ENCODE assay signal across 8 cellular contexts in genomic region chr11:47177229-47177845, GRCh38. TPM values are rescaled to one million over a fixed set of nuclear protein-coding genes. Genes with fewer than 3 reads are reported as not detected.
A peak's percentile ranks its signal among the peaks of the same experiment; 100 is the strongest.
DNase-seq lines count a peak whose midpoint lies in the region; ATAC-seq and TF ChIP-seq lines count a peak whose summit lies in the region.

No MANE protein-coding gene starts in this region.

- H3K4me2 ChIP-seq in mesendoderm (ENCODE audit: low read length), result peak overlapping the region; percentile 73

- no peak overlapping the region for H2BK5ac ChIP-seq in mesendoderm (ENCODE audit: low read length)

- H3K9me3 Mint-ChIP-seq in activated CD4-positive, alpha-beta T cell treated with anti-CD3 and anti-CD28 coated beads, Interleukin-2, amount 10 ng/mL, durations not matched to agents 7 days and 5 days, result no peaks in the 10 kb centered on the region
- H3K9me3 Mint-ChIP-seq in effector memory CD8-positive, alpha-beta T cell, result no peaks in the 10 kb centered on the region

- H3K9ac ChIP-seq in mesendoderm (ENCODE audit: low read length), result peak overlapping the region; percentile 90

- no peak overlapping the region for H2BK120ac ChIP-seq in mesendoderm (ENCODE audit: low read depth, low read length)

- TF ChIP-seq CTCF in BJ (IDR thresholded peaks at IDR 0.05; ENCODE audit: insufficient read depth, low read depth, low read length), result peak; percentile 73

- H3K79me2 ChIP-seq in mesendoderm (ENCODE audit: control insufficient read depth, insufficient read depth, low read length), result peaks cover 35% of the 10 kb centered on the region

- peaks cover 25% of the 10 kb centered on the region for H3K36me3 Mint-ChIP-seq in activated CD4-positive, alpha-beta T cell treated with anti-CD3 and anti-CD28 coated beads, Interleukin-2, amount 10 ng/mL, durations not matched to agents 7 days and 5 days (ENCODE audit: low read depth)
- H3K36me3 Mint-ChIP-seq in effector memory CD8-positive, alpha-beta T cell (ENCODE audit: insufficient read depth), result peaks cover 28% of the 10 kb centered on the region

- peak overlapping the region; percentile 94 for H3K23ac ChIP-seq in mesendoderm (ENCODE audit: low read length)

- H2AK5ac ChIP-seq in mesendoderm (ENCODE audit: low read length), result no peak overlapping the region

- H3K4me1 Mint-ChIP-seq in activated CD4-positive, alpha-beta T cell treated with anti-CD3 and anti-CD28 coated beads, Interleukin-2, amount 10 ng/mL, durations not matched to agents 7 days and 5 days, result peaks cover 53% of the 10 kb centered on the region
- H3K4me1 Mint-ChIP-seq in effector memory CD8-positive, alpha-beta T cell (ENCODE audit: low read depth in 2 of 2), result peaks cover 34 to 38% of the 10 kb centered on the region in 2 donors

- H3K27ac ChIP-seq in mesendoderm (ENCODE audit: low read depth, low read length), result peak overlapping the region; percentile 63

- no peaks in the 10 kb centered on the region for H3K4me1 ChIP-seq in mesendoderm (ENCODE audit: control insufficient read depth, low read depth, low read length)

- DNase-seq in BJ (ENCODE audit: low read depth) (no peak), NCI-H524 treated with DMSO at 0.1 percent for 48 hours (lab: John Stamatoyannopoulos, UW) (peak; percentile 4), mesendoderm (peak; percentile 87)
- peak; percentile 85 for DNase-seq in activated CD4-positive, alpha-beta T cell treated with anti-CD3 and anti-CD28 coated beads, Interleukin-2, amount 10 ng/mL, durations not matched to agents 7 days and 5 days
- DNase-seq in effector memory CD8-positive, alpha-beta T cell, result peak; percentile 64 to 69 (median 68)
- peak; percentile 46 for DNase-seq in stimulated activated CD8-positive, alpha-beta memory T cell treated with anti-CD3 and anti-CD28 coated beads, Interleukin-4, amount 100 ng/mL, for 24 hours (ENCODE audit: low read depth)

- H2BK15ac ChIP-seq in mesendoderm (replicated peaks; ENCODE audit: low read depth), result no peak overlapping the region

- H3K4ac ChIP-seq in mesendoderm (ENCODE audit: low read depth, low read length), result peak overlapping the region; percentile 5

- no CpG with 5 or more reads among the region's 21 CpGs for WGBS in mesendoderm (ENCODE audit: extremely low coverage, insufficient coverage, low lambda C conversion rate)

- H3K36me3 ChIP-seq in BJ (ENCODE audit: control insufficient read depth, insufficient read depth, low read length) (peaks cover 24% of the 10 kb centered on the region), mesendoderm (ENCODE audit: control insufficient read depth, insufficient read depth, low read length) (peaks cover 15% of the 10 kb centered on the region)

- POLR2A ChIA-PET in BJ (lab: Charles Lee), result interaction anchor here (0.6 kb wide), 1 partner anchor 80 kb away, joined by 3 read pairs; no protein-coding TSS in a partner anchor
- POLR2A ChIA-PET in activated CD4-positive, alpha-beta T cell treated with anti-CD3 and anti-CD28 coated beads, Interleukin-2, amount 10 ng/mL, durations not matched to agents 7 days and 5 days (lab: Charles Lee), result interaction anchor here (1.1 kb wide), 1 partner anchor 38 kb away, joined by 5 read pairs; the partner anchor contains the start of gene DDB2

- no peak overlapping the region for H4K5ac ChIP-seq in mesendoderm (ENCODE audit: low read length)

- CTCF ChIA-PET in BJ (lab: Yijun Ruan, JAX), result interaction anchor here (0.6 to 5.5 kb wide), 21 partner anchors 8 to 257 kb away, joined by 3 to 55 read pairs (median 6); partner anchors contain the start of genes ACP2, DDB2 and NR1H3
- CTCF ChIA-PET in activated CD4-positive, alpha-beta T cell treated with anti-CD3 and anti-CD28 coated beads, Interleukin-2, amount 10 ng/mL, durations not matched to agents 7 days and 5 days (lab: Charles Lee), result interaction anchor here (0.6 to 3.9 kb wide), 15 partner anchors 10 to 227 kb away, joined by 3 to 18 read pairs (median 5); partner anchors contain the start of genes ACP2 and DDB2

- H3K79me1 ChIP-seq in mesendoderm (ENCODE audit: low read length), result peaks cover 26% of the 10 kb centered on the region

- H3K4me3 Mint-ChIP-seq in activated CD4-positive, alpha-beta T cell treated with anti-CD3 and anti-CD28 coated beads, Interleukin-2, amount 10 ng/mL, durations not matched to agents 7 days and 5 days, result peak overlapping the region; percentile 92
- peak overlapping the region; percentile 94 to 98 for H3K4me3 Mint-ChIP-seq in effector memory CD8-positive, alpha-beta T cell

- H3K56ac ChIP-seq in mesendoderm (ENCODE audit: low read length), result peak overlapping the region; percentile 88

- H3K27me3 ChIP-seq in BJ (ENCODE audit: control insufficient read depth, insufficient read depth, low read length) (no peaks in the 10 kb centered on the region), mesendoderm (ENCODE audit: insufficient read depth, low read length, poor library complexity) (no peaks in the 10 kb centered on the region)

- ATAC-seq in GM18907 (IDR thresholded peaks at IDR 0.05; ENCODE audit: unreplicated experiment), result peak; percentile 58
- ATAC-seq in HG03196 (IDR thresholded peaks at IDR 0.05; ENCODE audit: unreplicated experiment), result peak; percentile 45
- peak; percentile 69 for ATAC-seq in effector memory CD8-positive, alpha-beta T cell (replicated peaks)

- H3K27me3 Mint-ChIP-seq in activated CD4-positive, alpha-beta T cell treated with anti-CD3 and anti-CD28 coated beads, Interleukin-2, amount 10 ng/mL, durations not matched to agents 7 days and 5 days, result no peaks in the 10 kb centered on the region
- H3K27me3 Mint-ChIP-seq in effector memory CD8-positive, alpha-beta T cell, result peaks cover 0 to 2% of the 10 kb centered on the region in 2 donors

- peak overlapping the region; percentile 100 for H3K27ac Mint-ChIP-seq in activated CD4-positive, alpha-beta T cell treated with anti-CD3 and anti-CD28 coated beads, Interleukin-2, amount 10 ng/mL, durations not matched to agents 7 days and 5 days
- H3K27ac Mint-ChIP-seq in effector memory CD8-positive, alpha-beta T cell, result peak overlapping the region; percentile 95 to 99

- H3K4me3 ChIP-seq in BJ (ENCODE audit: low read depth, low read length) (peak overlapping the region; percentile 63), mesendoderm (ENCODE audit: low read length) (peak overlapping the region; percentile 65)

- H3K18ac ChIP-seq in mesendoderm (ENCODE audit: low read length), result no peak overlapping the region

- no peak overlapping the region for H4K8ac ChIP-seq in mesendoderm (ENCODE audit: low read depth, low read length)

RNA-seq across cellular contexts. Expression of gene ARFGAP2, which starts 0.7 kb away (rescaled TPM):
- 44.8 and 58.1 TPM in 2 replicates for polyA plus RNA-seq in BJ (2011; rRNA removed)
- 48.9 and 64.0 TPM in 2 replicates for polyA minus RNA-seq in BJ (2011; rRNA and poly(A)+ RNA removed)
- total RNA-seq in activated CD4-positive, alpha-beta T cell treated with anti-CD3 and anti-CD28 coated beads, Interleukin-2, amount 10 ng/mL, durations not matched to agents 7 days and 5 days, result 100 to 1,000 TPM in 1 of 2 experiments, 10 to 100 TPM in 1; 88.1 to 103 TPM
- 52.7 TPM for polyA plus RNA-seq in mesendoderm (2013, experiment 1 of 2)
- polyA plus RNA-seq in mesendoderm (2013, experiment 2 of 2), result 51.0 TPM

RNA-seq across cellular contexts. Expression of gene PACSIN3, which starts 8.9 kb away (rescaled TPM):
- polyA plus RNA-seq in BJ (2011; rRNA removed), result 17.6 and 25.2 TPM in 2 replicates
- 12.9 and 26.9 TPM in 2 replicates for polyA minus RNA-seq in BJ (2011; rRNA and poly(A)+ RNA removed)
- total RNA-seq in activated CD4-positive, alpha-beta T cell treated with anti-CD3 and anti-CD28 coated beads, Interleukin-2, amount 10 ng/mL, durations not matched to agents 7 days and 5 days, result 1 to 10 TPM; 1.8 to 2.2 TPM
- polyA plus RNA-seq in mesendoderm (2013, experiment 1 of 2), result 18.0 TPM
- 18.0 TPM for polyA plus RNA-seq in mesendoderm (2013, experiment 2 of 2)

RNA-seq across cellular contexts. Expression of gene DDB2, which starts 37.4 kb away (rescaled TPM):
- polyA plus RNA-seq in BJ (2011; rRNA removed), result 44.9 and 46.5 TPM in 2 replicates
- polyA minus RNA-seq in BJ (2011; rRNA and poly(A)+ RNA removed), result 20.4 and 27.3 TPM in 2 replicates
- 100 to 1,000 TPM; 156 to 166 TPM for total RNA-seq in activated CD4-positive, alpha-beta T cell treated with anti-CD3 and anti-CD28 coated beads, Interleukin-2, amount 10 ng/mL, durations not matched to agents 7 days and 5 days
- 21.6 TPM for polyA plus RNA-seq in mesendoderm (2013, experiment 1 of 2)
- polyA plus RNA-seq in mesendoderm (2013, experiment 2 of 2), result 22.0 TPM
